15 cellular contexts compared by ENCODE assay signal in genomic region chr1:31980835-31981782, GRCh38. TPM values are rescaled to one million over a fixed set of nuclear protein-coding genes. Genes with fewer than 3 reads are reported as not detected.
A peak's percentile ranks its signal among the peaks of the same experiment; 100 is the strongest.
DNase-seq lines count a peak whose midpoint lies in the region; ATAC-seq and FAIRE-seq lines count a peak whose summit lies in the region.
"Had no signal": no experiment of that assay in that cellular context is flagged by ENCODE, and none has a peak within 500 bp of the region (broad histone marks: within the 10 kb centered on the region; RNA-seq: fewer than 3 reads in every experiment).

No MANE protein-coding gene starts in this region.

- no peak for DNase-seq in activated T-cell treated with anti-CD3 and anti-CD28 coated beads, Interleukin-2, amount 50 U/mL, for 4 hours
- DNase-seq in activated T-cell treated with anti-CD3 and anti-CD28 coated beads, Interleukin-2, amount 50 U/mL, for 48 hours, result no peak
- no peak for DNase-seq in stimulated activated effector memory CD8-positive, alpha-beta T cell treated with anti-CD3 and anti-CD28 coated beads, Interleukin-12 subunit alpha, Interleukin-12 subunit beta, amount 100 ng/mL, for 72 hours (ENCODE audit: low spot score in 2 of 2)
- DNase-seq in HTR-8/SVneo (ENCODE audit: insufficient read length, low spot score), result no peak
- no peak for DNase-seq in ecto neural progenitor cell (ENCODE audit: low spot score)
- DNase-seq: activated CD4-positive, alpha-beta T cell treated with anti-CD3 and anti-CD28 coated beads for 48 hours; effector CD8-positive, alpha-beta T cell; NCI-H1092 treated with DMSO at 0.1 percent for 48 hours; NCI-H524 treated with DMSO at 0.1 percent for 48 hours; nucleus accumbens; stimulated activated CD4-positive, alpha-beta T cell treated with anti-CD3 and anti-CD28 coated beads, Interleukin-12 subunit alpha, Interleukin-12 subunit beta, amount 100 ng/mL, for 4 hours had no signal

- H3K36me3 Mint-ChIP-seq in activated T-cell treated with anti-CD3 and anti-CD28 coated beads, Interleukin-2, amount 50 U/mL, for 4 hours (ENCODE audit: insufficient read depth), result no peaks in the 10 kb centered on the region
- H3K36me3 Mint-ChIP-seq in activated T-helper 17 cell treated with anti-CD3 and anti-CD28 coated beads, Interleukin-2, amount 50 U/mL, for 72 hours (ENCODE audit: low read depth), result no peaks in the 10 kb centered on the region
- no peaks in the 10 kb centered on the region for H3K36me3 Mint-ChIP-seq in stimulated activated effector memory CD8-positive, alpha-beta T cell treated with anti-CD3 and anti-CD28 coated beads, Interleukin-12 subunit alpha, Interleukin-12 subunit beta, amount 100 ng/mL, for 72 hours

- no peak for FAIRE-seq in HTR-8/SVneo (lab: Jason Lieb, UNC)

- no peaks in the 10 kb centered on the region for H3K9me3 Mint-ChIP-seq in activated T-cell treated with anti-CD3 and anti-CD28 coated beads, Interleukin-2, amount 50 U/mL, for 4 hours
- no peaks in the 10 kb centered on the region for H3K9me3 Mint-ChIP-seq in activated T-helper 17 cell treated with anti-CD3 and anti-CD28 coated beads, Interleukin-2, amount 50 U/mL, for 72 hours
- no peaks in the 10 kb centered on the region for H3K9me3 Mint-ChIP-seq in stimulated activated effector memory CD8-positive, alpha-beta T cell treated with anti-CD3 and anti-CD28 coated beads, Interleukin-12 subunit alpha, Interleukin-12 subunit beta, amount 100 ng/mL, for 72 hours

- no peak for ATAC-seq in activated T-cell treated with anti-CD3 and anti-CD28 coated beads, Interleukin-2, amount 50 U/mL, for 4 hours
- peak; percentile 47 for ATAC-seq in HG02973 (IDR thresholded peaks at IDR 0.05; ENCODE audit: unreplicated experiment)
- peak; percentile 13 for ATAC-seq in activated T-helper 17 cell treated with anti-CD3 and anti-CD28 coated beads, Interleukin-2, amount 50 U/mL, for 72 hours (replicated peaks)
- peak; percentile 41 for ATAC-seq in stimulated activated effector memory CD8-positive, alpha-beta T cell treated with anti-CD3 and anti-CD28 coated beads, Interleukin-12 subunit alpha, Interleukin-12 subunit beta, amount 100 ng/mL, for 72 hours
- no peak for ATAC-seq in HG03354 (IDR thresholded peaks at IDR 0.05; ENCODE audit: poor library complexity, severe bottlenecking, unreplicated experiment)
- ATAC-seq: left lobe of liver had no signal

- no peaks in the 10 kb centered on the region for H3K27me3 Mint-ChIP-seq in activated T-cell treated with anti-CD3 and anti-CD28 coated beads, Interleukin-2, amount 50 U/mL, for 4 hours (ENCODE audit: low read depth)
- H3K27me3 Mint-ChIP-seq in activated T-helper 17 cell treated with anti-CD3 and anti-CD28 coated beads, Interleukin-2, amount 50 U/mL, for 72 hours, result no peaks in the 10 kb centered on the region

- peak overlapping the region; percentile 19 for H3K4me3 Mint-ChIP-seq in activated T-cell treated with anti-CD3 and anti-CD28 coated beads, Interleukin-2, amount 50 U/mL, for 4 hours
- peak overlapping the region; percentile 65 for H3K4me3 Mint-ChIP-seq in activated T-helper 17 cell treated with anti-CD3 and anti-CD28 coated beads, Interleukin-2, amount 50 U/mL, for 72 hours
- peak overlapping the region; percentile 57 for H3K4me3 Mint-ChIP-seq in stimulated activated effector memory CD8-positive, alpha-beta T cell treated with anti-CD3 and anti-CD28 coated beads, Interleukin-12 subunit alpha, Interleukin-12 subunit beta, amount 100 ng/mL, for 72 hours

- peak overlapping the region; percentile 70 for H3K27ac Mint-ChIP-seq in activated T-helper 17 cell treated with anti-CD3 and anti-CD28 coated beads, Interleukin-2, amount 50 U/mL, for 72 hours
- H3K27ac Mint-ChIP-seq in stimulated activated effector memory CD8-positive, alpha-beta T cell treated with anti-CD3 and anti-CD28 coated beads, Interleukin-12 subunit alpha, Interleukin-12 subunit beta, amount 100 ng/mL, for 72 hours, result peak overlapping the region; percentile 89

- peaks cover 46% of the 10 kb centered on the region for H3K4me1 Mint-ChIP-seq in activated T-cell treated with anti-CD3 and anti-CD28 coated beads, Interleukin-2, amount 50 U/mL, for 4 hours (ENCODE audit: low read depth)
- H3K4me1 Mint-ChIP-seq in activated T-helper 17 cell treated with anti-CD3 and anti-CD28 coated beads, Interleukin-2, amount 50 U/mL, for 72 hours, result peaks cover 41% of the 10 kb centered on the region
- peaks cover 40% of the 10 kb centered on the region for H3K4me1 Mint-ChIP-seq in stimulated activated effector memory CD8-positive, alpha-beta T cell treated with anti-CD3 and anti-CD28 coated beads, Interleukin-12 subunit alpha, Interleukin-12 subunit beta, amount 100 ng/mL, for 72 hours

RNA-seq across cellular contexts. Expression of gene KHDRBS1, which starts 32.6 kb away (rescaled TPM):
- 100 to 1,000 TPM; 186 to 191 (median 187) TPM for total RNA-seq in activated T-cell treated with anti-CD3 and anti-CD28 coated beads, Interleukin-2, amount 50 U/mL, for 4 hours
- 100 to 1,000 TPM; 140 to 177 TPM for total RNA-seq in activated T-helper 17 cell treated with anti-CD3 and anti-CD28 coated beads, Interleukin-2, amount 50 U/mL, for 72 hours

RNA-seq across cellular contexts. Expression of gene PTP4A2, which starts 42.9 kb away (rescaled TPM):
- 100 to 1,000 TPM; 294 to 337 (median 297) TPM for total RNA-seq in activated T-cell treated with anti-CD3 and anti-CD28 coated beads, Interleukin-2, amount 50 U/mL, for 4 hours
- 100 to 1,000 TPM; 285 to 351 TPM for total RNA-seq in activated T-helper 17 cell treated with anti-CD3 and anti-CD28 coated beads, Interleukin-2, amount 50 U/mL, for 72 hours

Comparison
In these comparisons a context has a peak if more than half of its experiments do, and no peak if none do; other contexts are left out.
1. ATAC-seq: peak in HG02973 (single experiment), activated T-helper 17 cell treated with anti-CD3 and anti-CD28 coated beads, Interleukin-2, amount 50 U/mL, for 72 hours (single experiment) and stimulated activated effector memory CD8-positive, alpha-beta T cell treated with anti-CD3 and anti-CD28 coated beads, Interleukin-12 subunit alpha, Interleukin-12 subunit beta, amount 100 ng/mL, for 72 hours (single experiment); none in activated T-cell treated with anti-CD3 and anti-CD28 coated beads, Interleukin-2, amount 50 U/mL, for 4 hours (0 of 2) and HG03354 (single experiment).
2. Peak in every context shown above with its lines, with median percentiles within 50 percentile points of each other: H3K4me3 Mint-ChIP-seq.